In the genomic region with DNA sequence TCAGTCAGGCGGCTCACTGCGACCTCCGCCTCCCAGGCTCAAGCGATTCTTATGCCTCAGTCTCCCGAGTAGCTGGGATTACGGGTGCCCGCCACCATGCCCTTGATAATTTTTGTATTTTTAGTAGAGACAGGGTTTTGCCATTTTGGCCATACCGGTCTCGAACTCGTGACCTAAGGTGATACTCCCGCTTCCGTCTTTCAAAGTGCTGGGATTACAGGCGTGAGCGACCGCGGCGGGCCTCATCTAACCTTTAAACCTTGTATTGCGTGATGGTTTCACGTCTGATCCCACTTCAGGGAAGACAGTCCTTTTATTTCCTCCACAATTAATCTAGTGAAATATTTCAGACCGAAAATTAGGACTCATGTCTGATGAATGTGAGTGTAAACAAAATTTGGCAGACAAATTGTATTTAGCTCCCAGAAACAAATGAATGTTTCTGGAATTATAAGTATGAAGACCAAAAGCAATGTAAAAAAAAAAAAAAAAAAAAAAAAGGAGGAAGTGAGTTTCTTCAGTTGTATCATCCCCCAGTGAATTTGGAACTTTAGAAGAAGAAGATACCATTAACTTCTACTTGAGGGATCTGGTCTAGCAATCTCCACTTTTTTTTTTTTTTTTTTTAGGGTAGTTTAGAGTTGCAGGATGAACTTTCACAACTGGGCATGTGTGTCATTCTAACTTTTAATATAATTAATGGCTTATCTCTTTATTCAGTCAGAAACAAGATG, we compare ENCODE assay signal across 9 cellular contexts. TPM values are rescaled to one million over a fixed set of nuclear protein-coding genes. Genes with fewer than 3 reads are reported as not detected.
DNase-seq lines count a peak whose midpoint lies in the region; ATAC-seq and TF ChIP-seq lines count a peak whose summit lies in the region.
"Had no signal": no experiment of that assay in that cellular context is flagged by ENCODE, and none has a peak within 500 bp of the region (broad histone marks: within the 10 kb centered on the region; RNA-seq: fewer than 3 reads in every experiment).

No MANE protein-coding gene starts in this region.

- H3K9me3 Mint-ChIP-seq in immature natural killer cell, result peaks cover 0 to 2% (median 0%) of the 10 kb centered on the region in 6 donors

- no peak for TF ChIP-seq CTCF in AG09309 (IDR thresholded peaks at IDR 0.05; ENCODE audit: control insufficient read depth, insufficient read depth, low read depth, low read length, missing control alignments)
- TF ChIP-seq CTCF in WERI-Rb-1 (IDR thresholded peaks at IDR 0.05; ENCODE audit: low read depth, low read length), result no peak
- no peak for TF ChIP-seq CTCF in gastroesophageal sphincter (IDR thresholded peaks at IDR 0.05)

- no peaks in the 10 kb centered on the region for H3K27me3 ChIP-seq in HAP-1 (ENCODE audit: low read depth)
- H3K27me3 ChIP-seq in WERI-Rb-1 (ENCODE audit: insufficient read depth, low read depth, severe bottlenecking), result no peaks in the 10 kb centered on the region
- H3K27me3 ChIP-seq in gastroesophageal sphincter, result no peaks in the 10 kb centered on the region

- H3K4me3 ChIP-seq in AG09309 (ENCODE audit: control insufficient read depth, low read depth, low read length), result peak overlapping the region; percentile 63
- H3K4me3 ChIP-seq in HAP-1, result peak overlapping the region; percentile 75
- H3K4me3 ChIP-seq in WERI-Rb-1 (ENCODE audit: low read depth, low read length), result peak overlapping the region; percentile 99; the same call in 1 of the 2 replicates
- peak overlapping the region in 1 of 2 donors; percentile 68 for H3K4me3 ChIP-seq in gastroesophageal sphincter

- TF ChIP-seq POLR2A in gastroesophageal sphincter (IDR thresholded peaks at IDR 0.05), result no peak

- H3K9me3 ChIP-seq in HAP-1 (no peaks in the 10 kb centered on the region), WERI-Rb-1 (ENCODE audit: severe bottlenecking) (no peaks in the 10 kb centered on the region), gastroesophageal sphincter (no peaks in the 10 kb centered on the region)

- peaks cover 7% of the 10 kb centered on the region for H3K4me1 ChIP-seq in HAP-1
- H3K4me1 ChIP-seq in gastroesophageal sphincter, result peaks cover 5 to 43% (median 8%) of the 10 kb centered on the region in 3 donors

- in situ Hi-C loops in HAP-1 (cut with MboI; ENCODE audit: low sequenced_read_pairs), result no loop called here

- H3K27ac ChIP-seq in WERI-Rb-1 (no peak overlapping the region), gastroesophageal sphincter (peak overlapping the region in 1 of 4 donors; percentile 91)

- WGBS in gastroesophageal sphincter (ENCODE audit: low coverage in 1 of 2), 2 donors, result 85 to 92% methylated on average over 4 to 19 of the region's 20 CpGs

- H3K36me3 ChIP-seq in HAP-1 (replicated peaks) (peaks cover 31% of the 10 kb centered on the region), WERI-Rb-1 (peaks cover 43% of the 10 kb centered on the region), gastroesophageal sphincter (peaks cover 0 to 35% of the 10 kb centered on the region in 2 donors)

- H3K27ac Mint-ChIP-seq in immature natural killer cell, result peak overlapping the region; percentile 62 to 97 (median 82)

- TF ChIP-seq EP300 in gastroesophageal sphincter (IDR thresholded peaks at IDR 0.05), result no peak

- DNase-seq in AG09309 (ENCODE audit: low read depth) (no peak), HAP-1 (ENCODE audit: low spot score in 2 of 2) (peak in 1 of 2 experiments; percentile 38), WERI-Rb-1 (no peak), immature natural killer cell (no peak), DMS 273 treated with DMSO at 0.1 percent for 48 hours (lab: John Stamatoyannopoulos, UW) (no peak), foreskin melanocyte (no peak)
- DNase-seq: NCI-H1092 had no signal

- peaks cover 37 to 69% of the 10 kb centered on the region in 2 donors for H3K4me1 Mint-ChIP-seq in immature natural killer cell

- peak overlapping the region; percentile 74 to 96 (median 93) for H3K4me3 Mint-ChIP-seq in immature natural killer cell

- ATAC-seq in GM21390 (IDR thresholded peaks at IDR 0.05; ENCODE audit: unreplicated experiment), result no peak
- ATAC-seq in gastroesophageal sphincter, result no peak

- peaks cover 0 to 6% (median 0%) of the 10 kb centered on the region in 3 donors for H3K36me3 Mint-ChIP-seq in immature natural killer cell

- H3K27me3 Mint-ChIP-seq in immature natural killer cell (ENCODE audit: low read depth in 3 of 3), result peaks cover 8 to 19% (median 16%) of the 10 kb centered on the region in 3 donors

RNA-seq across cellular contexts. Expression of gene NUP42, which starts 1.6 kb away (rescaled TPM):
- 10 to 100 TPM; 48.7 to 64.0 (median 53.5) TPM for polyA plus RNA-seq in immature natural killer cell
- total RNA-seq in gastroesophageal sphincter, result 10 to 100 TPM; 27.7 to 32.7 (median 31.6) TPM
